ENCODE assay signal across 12 cellular contexts in the genomic region with DNA sequence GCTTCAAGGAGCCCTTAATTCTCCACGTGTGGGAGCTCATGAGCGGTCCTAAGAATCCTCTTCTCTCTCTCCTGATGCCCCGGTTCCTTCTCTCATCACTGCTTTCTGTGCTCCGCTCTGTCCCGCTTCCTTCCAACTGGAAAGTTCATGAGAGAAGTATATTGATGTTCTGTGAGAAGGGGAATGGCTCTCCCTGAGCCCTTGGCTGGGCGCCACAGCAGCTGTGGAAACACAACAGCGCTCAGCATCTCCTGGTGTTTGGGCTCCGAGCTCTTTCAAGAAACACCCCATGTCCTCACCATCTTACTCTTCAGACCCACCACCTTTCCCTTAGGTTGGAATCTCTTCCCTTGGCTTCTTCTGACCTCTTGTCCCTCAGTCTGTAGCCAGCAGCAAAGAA.
DNase-seq lines count a peak whose midpoint lies in the region; ATAC-seq and TF ChIP-seq lines count a peak whose summit lies in the region.
"Had no signal": no experiment of that assay in that cellular context is flagged by ENCODE, and none has a peak within 500 bp of the region (broad histone marks: within the 10 kb centered on the region; RNA-seq: fewer than 3 reads in every experiment).

No MANE protein-coding gene starts in this region.

- in situ Hi-C loops in astrocyte of the spinal cord (cut with HindIII; ENCODE audit: low sequenced_read_pairs): no loop called here

- no peaks in the 10 kb centered on the region for H3K27me3 Mint-ChIP-seq in T-helper 17 cell
- H3K27me3 Mint-ChIP-seq: activated naive CD4-positive, alpha-beta T cell treated with anti-CD3 and anti-CD28 coated beads, Interleukin-2, amount 10 ng/mL, durations not matched to agents 7 days and 5 days had no signal

- H3K4me1 Mint-ChIP-seq in T-helper 17 cell: no peaks in the 10 kb centered on the region
- H3K4me1 Mint-ChIP-seq: activated naive CD4-positive, alpha-beta T cell treated with anti-CD3 and anti-CD28 coated beads, Interleukin-2, amount 10 ng/mL, durations not matched to agents 7 days and 5 days had no signal

- H3K27me3 ChIP-seq in rectal smooth muscle tissue (ENCODE audit: control insufficient read depth, insufficient read depth, low read length): no peaks in the 10 kb centered on the region

- no peak for TF ChIP-seq CTCF in astrocyte of the spinal cord (IDR thresholded peaks at IDR 0.05; ENCODE audit: low read depth, low read length)

- no peak overlapping the region for H3K9ac ChIP-seq in rectal smooth muscle tissue (ENCODE audit: low read length)

- peak overlapping the region; percentile 59 for H3K27ac ChIP-seq in rectal smooth muscle tissue (ENCODE audit: low read depth, low read length)

- no peaks in the 10 kb centered on the region for H3K36me3 Mint-ChIP-seq in T-helper 17 cell (ENCODE audit: low read depth)
- H3K36me3 Mint-ChIP-seq: activated naive CD4-positive, alpha-beta T cell treated with anti-CD3 and anti-CD28 coated beads, Interleukin-2, amount 10 ng/mL, durations not matched to agents 7 days and 5 days had no signal

- peak; percentile 24 for DNase-seq in AG08396 (ENCODE audit: low spot score)
- peak; percentile 73 for DNase-seq in astrocyte of the spinal cord (ENCODE audit: low read depth, low spot score)
- peak; percentile 91 for DNase-seq in left ventricle myocardium superior
- no peak for DNase-seq in NCI-H187 treated with DMSO at 0.1 percent for 48 hours (lab: John Stamatoyannopoulos, UW)
- no peak for DNase-seq in stimulated activated CD4-positive, alpha-beta T cell treated with anti-CD3 and anti-CD28 coated beads, Interleukin-2, amount 100 ng/mL, for 24 hours
- no peak for DNase-seq in T-helper 17 cell
- no peak for DNase-seq in NCI-H2081 treated with DMSO at 0.1 percent for 48 hours (lab: John Stamatoyannopoulos, UW)
- DNase-seq: activated naive CD4-positive, alpha-beta T cell treated with anti-CD3 and anti-CD28 coated beads, Interleukin-2, amount 10 ng/mL, durations not matched to agents 7 days and 5 days; cortex of kidney; NCI-H1930; PC-3 had no signal

- no peak overlapping the region for H3K27ac Mint-ChIP-seq in T-helper 17 cell
- H3K27ac Mint-ChIP-seq: activated naive CD4-positive, alpha-beta T cell treated with anti-CD3 and anti-CD28 coated beads, Interleukin-2, amount 10 ng/mL, durations not matched to agents 7 days and 5 days had no signal

- no peak overlapping the region for H3K4me3 ChIP-seq in astrocyte of the spinal cord (ENCODE audit: low read depth, low read length)
- no peak overlapping the region for H3K4me3 ChIP-seq in rectal smooth muscle tissue (ENCODE audit: low read length)

- intact Hi-C loops in left ventricle myocardium superior (cut with micrococcal nuclease): no loop called here

- peaks cover 43% of the 10 kb centered on the region for H3K4me1 ChIP-seq in rectal smooth muscle tissue (ENCODE audit: control insufficient read depth, insufficient read depth, low read length)

- H3K36me3 ChIP-seq in rectal smooth muscle tissue (ENCODE audit: control insufficient read depth, insufficient read depth, low read length): no peaks in the 10 kb centered on the region

- no peak overlapping the region for H3K4me3 Mint-ChIP-seq in T-helper 17 cell
- H3K4me3 Mint-ChIP-seq: activated naive CD4-positive, alpha-beta T cell treated with anti-CD3 and anti-CD28 coated beads, Interleukin-2, amount 10 ng/mL, durations not matched to agents 7 days and 5 days had no signal

- no peaks in the 10 kb centered on the region for H3K9me3 ChIP-seq in T-helper 17 cell (ENCODE audit: control insufficient read depth, low read length, poor library complexity, severe bottlenecking)

- peak; percentile 75 for ATAC-seq in left ventricle myocardium superior
- no peak for ATAC-seq in T-helper 17 cell
- ATAC-seq: PC-3 had no signal

Comparison
In these comparisons a context has a peak if more than half of its experiments do, and no peak if none do; other contexts are left out.
1. DNase-seq: peak in AG08396 (single experiment), astrocyte of the spinal cord (single experiment) and left ventricle myocardium superior (single experiment); none in NCI-H187 treated with DMSO at 0.1 percent for 48 hours (single experiment), stimulated activated CD4-positive, alpha-beta T cell treated with anti-CD3 and anti-CD28 coated beads, Interleukin-2, amount 100 ng/mL, for 24 hours (0 of 2), T-helper 17 cell (0 of 3) and NCI-H2081 treated with DMSO at 0.1 percent for 48 hours (single experiment).